ENCODE assay signal across 10 cellular contexts in the genomic region with DNA sequence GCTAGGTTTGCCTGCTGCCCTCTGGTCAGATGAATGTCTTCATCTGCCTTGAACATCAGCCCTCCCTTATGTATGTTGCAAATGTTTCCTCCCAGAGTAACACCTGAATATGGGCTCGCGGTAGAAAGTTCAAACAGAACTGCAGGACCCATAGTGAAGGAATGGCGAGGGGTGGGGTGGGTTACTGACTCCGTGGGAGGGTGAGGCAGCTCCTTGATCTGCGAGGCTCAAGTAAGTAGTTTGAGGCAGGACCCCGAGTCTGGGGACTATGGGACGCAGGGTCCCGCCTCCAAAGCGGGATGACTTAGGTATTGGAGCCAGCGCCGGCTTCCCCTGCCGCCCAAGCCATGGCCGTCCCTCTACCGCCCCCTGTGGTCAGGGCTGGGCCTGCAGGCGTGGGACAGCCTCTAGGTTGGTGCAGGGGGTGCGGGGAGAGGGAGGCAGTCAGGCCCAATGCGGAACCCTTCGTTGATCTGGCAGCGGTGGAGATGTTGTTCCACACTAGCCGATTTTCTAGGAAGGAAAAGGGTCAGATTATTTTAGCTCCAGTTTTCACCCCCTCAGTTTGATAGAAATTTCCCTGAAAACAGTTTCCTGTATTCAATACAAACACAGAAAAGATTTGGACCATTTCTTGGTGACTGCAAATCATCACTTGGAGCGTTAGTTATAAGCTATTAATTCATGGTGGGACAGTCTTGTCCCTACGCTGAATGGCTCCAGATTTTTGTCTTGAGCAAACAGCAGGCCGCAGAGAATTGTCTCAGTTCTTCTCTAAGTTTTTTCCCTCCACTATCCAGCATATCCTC.
DNase-seq lines count a peak whose midpoint lies in the region; ATAC-seq, FAIRE-seq and TF ChIP-seq lines count a peak whose summit lies in the region.
"Had no signal": no experiment of that assay in that cellular context is flagged by ENCODE, and none has a peak within 500 bp of the region (broad histone marks: within the 10 kb centered on the region; RNA-seq: fewer than 3 reads in every experiment).

No MANE protein-coding gene starts in this region.

- peak overlapping the region; percentile 18 for H4K5ac ChIP-seq in H1 (ENCODE audit: insufficient read length, low read depth, low read length)

- H2AK5ac ChIP-seq in H1 (ENCODE audit: low read depth, low read length) = no peak overlapping the region

- CTCF ChIA-PET in H1 (lab: Charles Lee; ENCODE audit: partially characterized antibody) = interaction anchor here (0.6 to 35.0 kb wide), 43 partner anchors 12 to 617 kb away, joined by 3 to 721 read pairs (median 5); no protein-coding TSS in a partner anchor

- H3K36me3 Mint-ChIP-seq in natural killer cell = no peaks in the 10 kb centered on the region
- H3K36me3 Mint-ChIP-seq: CD8-positive, alpha-beta memory T cell had no signal

- TF ChIP-seq POLR2A in H1 (IDR thresholded peaks at IDR 0.05; ENCODE audit: control extremely low read depth in 1 of 2, low read depth in 2 of 2, low read length in 2 of 2) = no peak

- 24% methylated on average over 21 of the region's 23 CpGs; no CpG with 5 or more reads in 1 of the 2 experiments for WGBS in H1 (ENCODE audit: extremely low coverage in 1 of 2, insufficient coverage in 1 of 2, insufficient read length in 1 of 2, insufficient replicate concordance in 2 of 2, low coverage in 1 of 2, low lambda C conversion rate in 2 of 2, missing lambda C conversion rate in 1 of 2), 2 experiments

- intact Hi-C loops in natural killer cell (cut with micrococcal nuclease) = no loop called here

- TF ChIP-seq EP300 in H1 (IDR thresholded peaks at IDR 0.05; ENCODE audit: borderline replicate concordance in 1 of 2, low read depth in 2 of 2, low read length in 2 of 2) = no peak

- H3K23me2 ChIP-seq in H1 (ENCODE audit: low read depth, low read length) = no peaks in the 10 kb centered on the region

- H4K20me1 ChIP-seq in H1 (replicated peaks in 1 of 2; ENCODE audit: control insufficient read depth in 1 of 2, insufficient read depth in 2 of 2, low read length in 2 of 2) = no peaks in the 10 kb centered on the region

- peaks cover 6 to 19% (median 11%) of the 10 kb centered on the region in 4 experiments for H3K4me1 ChIP-seq in H1 (replicated peaks in 1 of 4; ENCODE audit: control insufficient read depth in 3 of 4, insufficient read depth in 4 of 4, low read length in 3 of 4)
- H3K4me1 ChIP-seq: breast epithelium had no signal

- H3K9ac ChIP-seq in H1 (replicated peaks in 1 of 4; ENCODE audit: extremely low read depth in 1 of 4, low read depth in 3 of 4, low read length in 3 of 4) = no peak overlapping the region; a peak in 1 of 7 replicates

- no peak overlapping the region for H3K14ac ChIP-seq in H1 (ENCODE audit: insufficient read length)

- peak overlapping the region; percentile 62; the same call in 1 of the 2 replicates for H2BK12ac ChIP-seq in H1 (ENCODE audit: low read depth, low read length)

- peak overlapping the region; percentile 92 for H2AFZ ChIP-seq in H1 (ENCODE audit: low read length)

- H3K18ac ChIP-seq in H1 (ENCODE audit: extremely low read depth, low read length) = peak overlapping the region; percentile 62

- ATAC-seq in natural killer cell = peak in 2 of 3 donors; percentile 71 to 86
- ATAC-seq in GM19463 (IDR thresholded peaks at IDR 0.05; ENCODE audit: unreplicated experiment) = no peak
- ATAC-seq in HG02678 (IDR thresholded peaks at IDR 0.05; ENCODE audit: unreplicated experiment) = no peak

- no peaks in the 10 kb centered on the region for H3K27me3 ChIP-seq in H1 (replicated peaks in 1 of 4; ENCODE audit: control insufficient read depth in 3 of 4, extremely low read depth in 1 of 4, insufficient read depth in 3 of 4, low read length in 3 of 4)
- H3K27me3 ChIP-seq: breast epithelium had no signal

- no peaks in the 10 kb centered on the region for H3K9me3 ChIP-seq in H1 (ENCODE audit: insufficient read depth in 2 of 2, low read depth in 1 of 2, low read length in 1 of 2)
- H3K9me3 ChIP-seq: breast epithelium had no signal

- H3K9me3 Mint-ChIP-seq in natural killer cell = no peaks in the 10 kb centered on the region
- H3K9me3 Mint-ChIP-seq: CD8-positive, alpha-beta memory T cell had no signal

- H3K4me2 ChIP-seq in H1 (ENCODE audit: insufficient read depth in 1 of 2, low read depth in 2 of 2, low read length in 2 of 2) = peak overlapping the region in 1 of 2 experiments; percentile 50; a peak in 3 of 4 replicates

- no peak overlapping the region for H2BK5ac ChIP-seq in H1 (ENCODE audit: low read depth, low read length)

- no peak overlapping the region for H3K23ac ChIP-seq in H1 (ENCODE audit: insufficient read length)

- H3K4me3 Mint-ChIP-seq in natural killer cell = no peak overlapping the region
- H3K4me3 Mint-ChIP-seq: CD8-positive, alpha-beta memory T cell had no signal

- peaks cover 0 to 3% of the 10 kb centered on the region in 2 donors for H3K27me3 Mint-ChIP-seq in natural killer cell (ENCODE audit: low read depth in 2 of 2)

- peak overlapping the region; percentile 61; the same call in 1 of the 2 replicates for H2BK20ac ChIP-seq in H1 (ENCODE audit: low read length)

- no peak for FAIRE-seq in H1 (lab: Jason Lieb, UNC)

- no peaks in the 10 kb centered on the region for H3K36me3 ChIP-seq in H1 (ENCODE audit: control insufficient read depth in 2 of 4, insufficient read depth in 4 of 4, low read length in 3 of 4)
- H3K36me3 ChIP-seq: breast epithelium had no signal

- H3K4me3 ChIP-seq in WI38 (ENCODE audit: low read depth, low read length) (no peak overlapping the region), H1 (ENCODE audit: extremely low read depth in 1 of 4, insufficient read depth in 2 of 4, low read depth in 3 of 4, low read length in 4 of 4) (peak overlapping the region in 2 of 4 experiments; percentile 19 to 33; a peak in 2 of 8 replicates)
- H3K4me3 ChIP-seq: breast epithelium had no signal

- no peaks in the 10 kb centered on the region for H3K4me1 Mint-ChIP-seq in natural killer cell
- H3K4me1 Mint-ChIP-seq: CD8-positive, alpha-beta memory T cell had no signal

- POLR2A ChIA-PET in H1 (lab: Charles Lee; ENCODE audit: partially characterized antibody) = interaction anchor here (1.0 kb wide), 1 partner anchor 168 kb away, joined by 3 read pairs; no protein-coding TSS in a partner anchor

- no peak overlapping the region for H3K56ac ChIP-seq in H1 (replicated peaks; ENCODE audit: insufficient read length, low read depth, low read length)

- H4K8ac ChIP-seq in H1 (ENCODE audit: extremely low read depth, insufficient read depth, low read length) = peak overlapping the region; percentile 40; the same call in 1 of the 2 replicates

- peak; percentile 81 to 90 for TF ChIP-seq RAD21 in H1 (IDR thresholded peaks at IDR 0.05 in 1 of 2, conservative IDR thresholded peaks at IDR 0.05 in 1 of 2; ENCODE audit: low read depth in 2 of 2, low read length in 2 of 2)

- H3K27ac ChIP-seq in H1 (ENCODE audit: low read depth, low read length) = no peak overlapping the region

- TF ChIP-seq CTCF in WI38 (IDR thresholded peaks at IDR 0.05; ENCODE audit: low read depth, low read length) (peak; percentile 65), H1 (IDR thresholded peaks at IDR 0.05; ENCODE audit: control extremely low read depth in 1 of 3, insufficient read depth in 1 of 3, low read depth in 1 of 3, low read length in 3 of 3) (peak; percentile 96 to 98 (median 97)), natural killer cell (IDR thresholded peaks at IDR 0.05) (peak; percentile 62)

- no peak overlapping the region for H3K4ac ChIP-seq in H1 (replicated peaks; ENCODE audit: insufficient read length, low read depth, low read length)

- H2BK120ac ChIP-seq in H1 (replicated peaks; ENCODE audit: low read depth, low read length) = no peak overlapping the region

- no peaks in the 10 kb centered on the region for H3K79me2 ChIP-seq in H1 (ENCODE audit: control insufficient read depth in 1 of 2, insufficient read depth in 2 of 2, low read length in 2 of 2)

- no peak overlapping the region for H3K27ac Mint-ChIP-seq in natural killer cell
- H3K27ac Mint-ChIP-seq: CD8-positive, alpha-beta memory T cell had no signal

- H2BK15ac ChIP-seq in H1 (ENCODE audit: low read length) = peak overlapping the region; percentile 88; the same call in 1 of the 2 replicates

- no peak overlapping the region for H4K91ac ChIP-seq in H1 (replicated peaks; ENCODE audit: insufficient read length, low read length)

- peak; percentile 34 to 35 for DNase-seq in activated CD4-positive, alpha-beta T cell treated with anti-CD3 and anti-CD28 coated beads for 24 hours (ENCODE audit: low read depth in 2 of 2)
- DNase-seq in activated CD4-positive, alpha-beta T cell treated with anti-CD3 and anti-CD28 coated beads for 1 hour = no peak
- DNase-seq in H1 (ENCODE audit: low read depth in 1 of 2, low spot score in 2 of 2) (peak; percentile 72 to 100), natural killer cell (peak; percentile 42), NCI-H446 treated with DMSO at 0.1 percent for 48 hours (lab: John Stamatoyannopoulos, UW) (no peak)

- no peaks in the 10 kb centered on the region for H3K79me1 ChIP-seq in H1 (ENCODE audit: low read depth, low read length)

TF ChIP-seq in H1, 55 proteins besides CTCF, POLR2A, EP300 and RAD21:
- TF ChIP-seq GABPA (IDR thresholded peaks at IDR 0.05; ENCODE audit: borderline replicate concordance, insufficient read depth, low read length) (no peak; the same call in 1 of the 2 replicates), SIN3A (conservative IDR thresholded peaks at IDR 0.05 in 1 of 2, IDR thresholded peaks at IDR 0.05 in 1 of 2; ENCODE audit: low read depth in 1 of 2, low read length in 2 of 2) (0 out of 4 replicates have a peak, but pooled peaks of 1 of the 2 experiments have one; percentile 58), TBP (IDR thresholded peaks at IDR 0.05; ENCODE audit: low read depth, low read length) (0 out of 2 replicates have a peak, but pooled peaks have one; percentile 19), HDAC2 (IDR thresholded peaks at IDR 0.05; ENCODE audit: borderline replicate concordance in 1 of 2, low read depth in 2 of 2, low read length in 2 of 2) (no peak), CREB1 (IDR thresholded peaks at IDR 0.05) (peak; percentile 47; the same call in 1 of the 2 replicates), BACH1 (IDR thresholded peaks at IDR 0.05; ENCODE audit: low read length) (0 out of 2 replicates have a peak, but pooled peaks have one; percentile 6), GTF2F1 (IDR thresholded peaks at IDR 0.05; ENCODE audit: borderline replicate concordance, low read depth, low read length) (no peak), HDAC6 (IDR thresholded peaks at IDR 0.05; ENCODE audit: low read depth, low read length) (no peak), TCF12 (IDR thresholded peaks at IDR 0.05; ENCODE audit: low read depth, low read length) (0 out of 2 replicates have a peak, but pooled peaks have one; percentile 19), YY1 (IDR thresholded peaks at IDR 0.05; ENCODE audit: low read depth, low read length) (peak; percentile 76; the same call in 1 of the 2 replicates)
TF ChIP-seq in H1: peak in this region for 6.

Comparison
In these comparisons a context has a peak if more than half of its experiments do, and no peak if none do; other contexts are left out.
1. DNase-seq: peak in activated CD4-positive, alpha-beta T cell treated with anti-CD3 and anti-CD28 coated beads for 24 hours (2 of 2), H1 (2 of 2) and natural killer cell (single experiment); none in activated CD4-positive, alpha-beta T cell treated with anti-CD3 and anti-CD28 coated beads for 1 hour (single experiment) and NCI-H446 treated with DMSO at 0.1 percent for 48 hours (single experiment).
2. ATAC-seq: peak in natural killer cell (2 of 3); none in GM19463 (single experiment) and HG02678 (single experiment).
3. Peak in every context shown above with its lines, with median percentiles within 50 percentile points of each other: CTCF ChIP-seq.